In the genomic region with DNA sequence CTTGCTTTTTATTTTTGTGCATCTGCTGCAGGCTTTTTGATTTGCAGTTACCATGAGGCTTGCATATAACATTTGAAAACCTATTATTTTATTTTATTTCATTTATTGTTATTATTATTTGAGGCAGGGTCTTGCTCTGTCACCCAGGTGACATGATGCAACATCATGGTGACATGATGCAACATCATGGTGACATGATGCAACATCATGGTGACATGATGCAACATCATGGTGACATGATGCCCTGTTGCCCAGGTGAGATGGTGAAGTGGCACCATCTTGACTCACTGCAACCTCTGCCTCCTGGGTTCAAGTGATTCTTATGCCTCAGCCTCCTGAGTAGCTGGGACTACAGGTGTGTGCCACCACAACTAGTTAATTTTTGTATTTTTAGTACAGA, we compare ENCODE assay signal across 6 cellular contexts.
DNase-seq lines count a peak whose midpoint lies in the region; ATAC-seq, FAIRE-seq and TF ChIP-seq lines count a peak whose summit lies in the region.
"Not testable (repeated sequence)": the region's sequence is repeated elsewhere in the genome, so short reads cannot be mapped to it uniquely, and the experiment has no call there.

No MANE protein-coding gene starts in this region.

- not testable (repeated sequence) for H3K4me3 ChIP-seq in A549; HCT116 (replicated peaks in 1 of 2; ENCODE audit: low read depth in 1 of 2, low read length in 2 of 2); K562; HepG2 (replicated peaks in 1 of 3; ENCODE audit: insufficient read depth in 1 of 3, low read depth in 2 of 3, low read length in 3 of 3)

- RAD21 ChIA-PET in HCT116 (lab: Charles Lee; ENCODE audit: low non-redundant PET in 1 of 2, low total read pairs in 2 of 2, uncharacterized antibody in 2 of 2, unreplicated experiment in 2 of 2): not testable (repeated sequence)

- H3K9me2 ChIP-seq in HCT116 (ENCODE audit: insufficient read depth): not testable (repeated sequence)

- not testable (repeated sequence) for H3K36me3 ChIP-seq in HCT116 (ENCODE audit: control insufficient read depth in 1 of 2, insufficient read depth in 2 of 2, low read length in 2 of 2); K562 (ENCODE audit: control insufficient read depth, insufficient read depth, low read length); HepG2 (replicated peaks in 1 of 2; ENCODE audit: control insufficient read depth in 1 of 2, insufficient read depth in 2 of 2, low read length in 2 of 2)

- TF ChIP-seq EP300 in A549 (IDR thresholded peaks at IDR 0.05); Ishikawa (IDR thresholded peaks at IDR 0.05; ENCODE audit: borderline replicate concordance); K562 (IDR thresholded peaks at IDR 0.05; ENCODE audit: low read length); HepG2 (IDR thresholded peaks at IDR 0.05; ENCODE audit: low read depth in 2 of 2, low read length in 2 of 2); HepG2 (CRISPR knock-in tag; IDR thresholded peaks at IDR 0.05; ENCODE audit: borderline replicate concordance): not testable (repeated sequence)

- TF ChIP-seq POLR2A in A549 (IDR thresholded peaks at IDR 0.05; ENCODE audit: low read length); HCT116 (IDR thresholded peaks at IDR 0.05; ENCODE audit: borderline replicate concordance, extremely low read depth, insufficient read depth, insufficient read length); K562 (conservative IDR thresholded peaks at IDR 0.05); HepG2 (IDR thresholded peaks at IDR 0.05; ENCODE audit: insufficient read depth in 1 of 2, low read depth in 2 of 2, low read length in 2 of 2): not testable (repeated sequence)

- not testable (repeated sequence) for H2AFZ ChIP-seq in HCT116 (ENCODE audit: low read depth, low read length, poor library complexity, severe bottlenecking); K562 (ENCODE audit: low read depth, low read length); HepG2 (ENCODE audit: low read length)

- not testable (repeated sequence) for TF ChIP-seq CTCF in A549 (IDR thresholded peaks at IDR 0.05); HCT116 (IDR thresholded peaks at IDR 0.05 in 2 of 3, conservative IDR thresholded peaks at IDR 0.05 in 1 of 3; ENCODE audit: borderline replicate concordance in 1 of 3, insufficient read depth in 1 of 3, low read depth in 2 of 3, low read length in 2 of 3); K562 (IDR thresholded peaks at IDR 0.05 in 2 of 3, conservative IDR thresholded peaks at IDR 0.05 in 1 of 3; ENCODE audit: insufficient read depth in 2 of 3, low read depth in 1 of 3, low read length in 3 of 3); HepG2 (CRISPR knock-in tag; IDR thresholded peaks at IDR 0.05)

- not testable (repeated sequence) for H3K27me3 ChIP-seq in HCT116 (ENCODE audit: insufficient read depth, low read length); K562 (ENCODE audit: control insufficient read depth in 2 of 2, insufficient read depth in 2 of 2, low read length in 2 of 2); HepG2 (ENCODE audit: control insufficient read depth in 1 of 2, insufficient read depth in 2 of 2, low read length in 2 of 2)

- CTCF ChIA-PET in A549 (lab: Yijun Ruan, JAX); HCT116 (lab: Charles Lee); K562 (lab: Yijun Ruan, JAX; ENCODE audit: low intra/inter-chr PET ratio); HepG2 (lab: Yijun Ruan, JAX; ENCODE audit: low intra/inter-chr PET ratio, low total read pairs): not testable (repeated sequence)

- POLR2A ChIA-PET in A549 (lab: Yijun Ruan, JAX); HCT116 (lab: Charles Lee); K562 (lab: Yijun Ruan, JAX); HepG2 (lab: Yijun Ruan, JAX): not testable (repeated sequence)

- H3K9ac ChIP-seq in HCT116 (ENCODE audit: low read length); K562 (ENCODE audit: insufficient read depth in 1 of 2, low read depth in 2 of 2, low read length in 2 of 2); HepG2 (ENCODE audit: insufficient read depth, low read depth, low read length): not testable (repeated sequence)

- not testable (repeated sequence) for H3K9me3 ChIP-seq in A549; HCT116 (ENCODE audit: control insufficient read depth in 1 of 2, insufficient read depth in 1 of 2, low read depth in 1 of 2, low read length in 2 of 2); K562 (replicated peaks; ENCODE audit: control insufficient read depth, insufficient read depth, low read depth, low read length); HepG2 (ENCODE audit: low read length)

- H3K9me1 ChIP-seq in K562 (ENCODE audit: control insufficient read depth, insufficient read depth, low read length): not testable (repeated sequence)

- not testable (repeated sequence) for H3K4me3 Mint-ChIP-seq in activated T-cell treated with anti-CD3 and anti-CD28 coated beads, Interleukin-2, amount 50 U/mL, for 72 hours

- H3K27me3 Mint-ChIP-seq in activated T-cell treated with anti-CD3 and anti-CD28 coated beads, Interleukin-2, amount 50 U/mL, for 72 hours (ENCODE audit: low read depth): not testable (repeated sequence)

- not testable (repeated sequence) for ATAC-seq in A549; HCT116; activated T-cell treated with anti-CD3 and anti-CD28 coated beads, Interleukin-2, amount 50 U/mL, for 72 hours (replicated peaks in 1 of 2); K562; HepG2

- H3K79me2 ChIP-seq in HCT116 (ENCODE audit: insufficient read depth, low read length); K562 (ENCODE audit: control insufficient read depth, insufficient read depth, low read length); HepG2 (ENCODE audit: insufficient read depth, low read length): not testable (repeated sequence)

- not testable (repeated sequence) for BruUV-seq in HCT116 (replicated peaks; lab: Mats Ljungman, UMichigan); K562 (replicated peaks; lab: Mats Ljungman, UMichigan); HepG2 (replicated peaks; lab: Mats Ljungman, UMichigan)

- not testable (repeated sequence) for H3K9me3 Mint-ChIP-seq in activated T-cell treated with anti-CD3 and anti-CD28 coated beads, Interleukin-2, amount 50 U/mL, for 72 hours

- intact Hi-C loops in HCT116 (cut with micrococcal nuclease); K562 (cut with micrococcal nuclease); HepG2 (cut with micrococcal nuclease; ENCODE audit: unreplicated experiment): not testable (repeated sequence)

- not testable (repeated sequence) for H3K27ac ChIP-seq in A549; HCT116 (ENCODE audit: low read depth, low read length); K562 (ENCODE audit: extremely low read depth, low read depth, low read length); HepG2 (ENCODE audit: extremely low read length, insufficient read depth, low read length)

- not testable (repeated sequence) for H4K20me1 ChIP-seq in HCT116 (ENCODE audit: insufficient read depth); K562 (replicated peaks; ENCODE audit: control insufficient read depth, insufficient read depth, low read length); HepG2 (ENCODE audit: insufficient read depth, low read length)

- DNase-seq in A549 (ENCODE audit: low read depth in 1 of 2, low spot score in 1 of 2); activated T-cell treated with anti-CD3 and anti-CD28 coated beads, Interleukin-2, amount 50 U/mL, for 72 hours; K562 (ENCODE audit: extremely low read depth in 1 of 4, low spot score in 3 of 4); HepG2 (ENCODE audit: low spot score): not testable (repeated sequence)
- peak; percentile 8 for DNase-seq in HCT116 (ENCODE audit: low read depth, low spot score)

- H3K4me1 ChIP-seq in A549; HCT116 (ENCODE audit: control insufficient read depth in 1 of 2, insufficient read depth in 2 of 2, low read length in 2 of 2); K562 (replicated peaks in 1 of 2; ENCODE audit: control insufficient read depth in 2 of 2, insufficient read depth in 2 of 2, low read length in 2 of 2); HepG2 (ENCODE audit: insufficient read depth, low read length): not testable (repeated sequence)

- not testable (repeated sequence) for H3K36me3 Mint-ChIP-seq in activated T-cell treated with anti-CD3 and anti-CD28 coated beads, Interleukin-2, amount 50 U/mL, for 72 hours (ENCODE audit: insufficient read depth in 2 of 2)

- in situ Hi-C loops in K562 (cut with MboI); HepG2 (cut with HindIII; ENCODE audit: extremely low pct_ligation_motif_present, low pct_unique_long_range_greater_than_20kb): not testable (repeated sequence)

- TF ChIP-seq RAD21 in A549 (conservative IDR thresholded peaks at IDR 0.05 in 1 of 2, IDR thresholded peaks at IDR 0.05 in 1 of 2); HCT116 (IDR thresholded peaks at IDR 0.05; ENCODE audit: low read depth); Ishikawa (IDR thresholded peaks at IDR 0.05; ENCODE audit: low read depth); K562 (CRISPR knock-in tag; conservative IDR thresholded peaks at IDR 0.05 in 1 of 2, IDR thresholded peaks at IDR 0.05 in 1 of 2); HepG2 (CRISPR knock-in tag; IDR thresholded peaks at IDR 0.05): not testable (repeated sequence)

- H3K27ac Mint-ChIP-seq in activated T-cell treated with anti-CD3 and anti-CD28 coated beads, Interleukin-2, amount 50 U/mL, for 72 hours: peak overlapping the region; percentile 34

- not testable (repeated sequence) for FAIRE-seq in A549 (lab: Jason Lieb, UNC); K562 (lab: Jason Lieb, UNC); HepG2 (lab: Jason Lieb, UNC)

- H3K4me2 ChIP-seq in A549; HCT116 (ENCODE audit: low read length); K562 (ENCODE audit: insufficient read depth, low read length); HepG2 (ENCODE audit: low read depth, low read length): not testable (repeated sequence)

- H3K4me1 Mint-ChIP-seq in activated T-cell treated with anti-CD3 and anti-CD28 coated beads, Interleukin-2, amount 50 U/mL, for 72 hours (ENCODE audit: low read depth): not testable (repeated sequence)
